In the genomic region with DNA sequence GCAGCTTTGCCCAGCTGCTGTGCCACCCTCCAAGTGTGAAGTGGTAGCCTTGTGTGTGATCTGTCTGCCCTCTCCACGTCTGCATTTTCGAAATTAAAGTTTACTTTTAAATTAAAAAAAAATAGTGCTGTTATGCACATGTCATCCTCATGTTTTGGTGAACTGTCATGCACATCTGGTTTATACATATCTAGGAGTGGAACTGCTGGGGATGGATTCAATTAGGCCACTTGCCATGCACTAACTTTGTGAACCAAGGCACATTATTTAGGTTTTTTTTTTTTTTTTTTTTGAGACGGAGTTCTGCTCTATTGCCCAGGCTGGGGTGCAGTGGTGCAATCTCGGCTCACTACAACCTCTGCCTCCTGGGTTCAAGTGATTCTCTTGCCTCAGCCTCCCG, we compare ENCODE assay signal across 1 cellular context.
TF ChIP-seq lines count a peak whose summit lies in the region.

No MANE protein-coding gene starts in this region.

TF ChIP-seq in HepG2, 621 proteins besides CTCF, POLR2A, EP300 and RAD21:
- TF ChIP-seq, protein P1, sequence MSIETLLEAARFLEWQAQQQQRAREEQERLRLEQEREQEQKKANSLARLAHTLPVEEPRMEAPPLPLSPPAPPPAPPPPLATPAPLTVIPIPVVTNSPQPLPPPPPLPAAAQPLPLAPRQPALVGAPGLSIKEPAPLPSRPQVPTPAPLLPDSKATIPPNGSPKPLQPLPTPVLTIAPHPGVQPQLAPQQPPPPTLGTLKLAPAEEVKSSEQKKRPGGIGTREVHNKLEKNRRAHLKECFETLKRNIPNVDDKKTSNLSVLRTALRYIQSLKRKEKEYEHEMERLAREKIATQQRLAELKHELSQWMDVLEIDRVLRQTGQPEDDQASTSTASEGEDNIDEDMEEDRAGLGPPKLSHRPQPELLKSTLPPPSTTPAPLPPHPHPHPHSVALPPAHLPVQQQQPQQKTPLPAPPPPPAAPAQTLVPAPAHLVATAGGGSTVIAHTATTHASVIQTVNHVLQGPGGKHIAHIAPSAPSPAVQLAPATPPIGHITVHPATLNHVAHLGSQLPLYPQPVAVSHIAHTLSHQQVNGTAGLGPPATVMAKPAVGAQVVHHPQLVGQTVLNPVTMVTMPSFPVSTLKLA (IDR thresholded peaks at IDR 0.05): peak; percentile 45; the same call in 1 of the 2 replicates
- TF ChIP-seq ATM (IDR thresholded peaks at IDR 0.05; ENCODE audit: borderline replicate concordance): no peak
TF ChIP-seq in HepG2: peak in this region for 1.
